ENCODE assay signal across 8 cellular contexts in the genomic region with DNA sequence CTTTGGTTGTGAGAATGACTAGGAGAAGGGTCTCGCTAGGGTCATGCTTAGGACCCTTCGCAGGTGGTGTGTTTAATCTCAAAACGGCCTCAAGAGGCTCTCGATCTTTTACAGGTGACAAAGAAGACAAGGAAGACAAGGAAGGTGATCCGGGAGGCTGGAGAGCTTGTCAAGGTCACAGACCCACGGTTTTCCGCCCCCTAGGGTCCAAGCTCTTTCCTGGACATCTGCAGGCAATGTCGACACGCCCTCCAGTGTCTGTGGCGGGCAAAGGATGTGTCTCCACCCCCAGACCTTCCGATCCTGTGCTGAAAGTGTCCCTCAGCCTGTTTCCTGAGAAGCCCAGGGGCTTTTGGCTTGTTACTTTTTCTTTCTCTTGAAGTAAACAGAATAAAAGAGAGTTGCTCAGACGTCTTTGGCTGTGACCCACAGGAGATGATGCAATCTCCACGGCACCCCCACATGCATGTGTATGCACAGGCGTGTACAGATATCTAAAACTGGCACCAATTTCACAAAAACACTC.
DNase-seq lines count a peak whose midpoint lies in the region; ATAC-seq and TF ChIP-seq lines count a peak whose summit lies in the region.

No MANE protein-coding gene starts in this region.

- intact Hi-C loops in left cardiac atrium (cut with DNase I) (loop anchor here in 1 of 2 donors (5.0 to 10.0 kb wide), 3 partner anchors 49 to 233 kb away; a partner anchor contains a TSS), aorta (cut with DNase I) (loop anchor here in 1 of 2 donors (1.0 to 10.0 kb wide), 4 partner anchors 52 to 233 kb away; a partner anchor contains a TSS)

- DNase-seq in DMS53 (lab: John Stamatoyannopoulos, UW) (peak; percentile 76), SKM-1 (lab: John Stamatoyannopoulos, UW; ENCODE audit: unreplicated experiment) (peak; percentile 83), adipocyte (ENCODE audit: low read depth) (peak; percentile 76), left cardiac atrium (peak; percentile 68), putamen (ENCODE audit: low spot score) (peak; percentile 67), aorta (peak; percentile 81 to 85)

- H3K4me1 ChIP-seq in adipocyte (ENCODE audit: control insufficient read depth, insufficient read depth, low read length): peaks cover 18% of the 10 kb centered on the region
- no peaks in the 10 kb centered on the region for H3K4me1 ChIP-seq in aorta (ENCODE audit: control insufficient read depth in 1 of 2, insufficient read depth in 2 of 2, low read length in 2 of 2)

- 13 to 14% methylated on average over 14 of the region's 14 CpGs for WGBS in aorta, 2 donors

- no peak overlapping the region for H3K27ac ChIP-seq in aorta (ENCODE audit: low read depth in 1 of 2, low read length in 2 of 2)

- peak; percentile 46 for TF ChIP-seq RAD21 in Ishikawa (IDR thresholded peaks at IDR 0.05; ENCODE audit: low read depth)

- no peaks in the 10 kb centered on the region for H3K9me3 ChIP-seq in adipocyte (ENCODE audit: control insufficient read depth, low read length)
- H3K9me3 ChIP-seq in aorta (ENCODE audit: control insufficient read depth, low read length): no peaks in the 10 kb centered on the region

- H3K9ac ChIP-seq in adipocyte (ENCODE audit: low read length): peak overlapping the region; percentile 64

- H3K4me3 ChIP-seq in adipocyte (ENCODE audit: low read length) (peak overlapping the region; percentile 61), aorta (ENCODE audit: low read length in 2 of 2) (no peak overlapping the region)

- H3K36me3 ChIP-seq in adipocyte (ENCODE audit: control insufficient read depth, insufficient read depth, low read length, severe bottlenecking) (no peaks in the 10 kb centered on the region), aorta (ENCODE audit: control insufficient read depth in 1 of 2, insufficient read depth in 2 of 2, low read length in 1 of 2) (no peaks in the 10 kb centered on the region)

- TF ChIP-seq EP300 in Ishikawa (IDR thresholded peaks at IDR 0.05; ENCODE audit: borderline replicate concordance): no peak

- H3K27me3 ChIP-seq in adipocyte (replicated peaks; ENCODE audit: control insufficient read depth, insufficient read depth, low read length) (no peaks in the 10 kb centered on the region), aorta (ENCODE audit: control insufficient read depth in 1 of 2, insufficient read depth in 2 of 2, low read length in 1 of 2) (no peaks in the 10 kb centered on the region)

- ATAC-seq in GM21526 (IDR thresholded peaks at IDR 0.05; ENCODE audit: low FRiP score, unreplicated experiment) (peak; percentile 54), left cardiac atrium (peak; percentile 81 to 89), aorta (ENCODE audit: low FRiP score) (peak; percentile 87)

TF ChIP-seq in Ishikawa, 13 proteins besides CTCF, POLR2A, EP300 and RAD21:
- peak; percentile 44; the same call in 1 of the 2 replicates for TF ChIP-seq CEBPB (IDR thresholded peaks at IDR 0.05)
- no peak for TF ChIP-seq CREB1 (IDR thresholded peaks at IDR 0.05; ENCODE audit: low read depth)
